ENCODE assay signal across 8 cellular contexts in genomic region chr17:1713878-1714487, GRCh38. TPM values are rescaled to one million over a fixed set of nuclear protein-coding genes. Genes with fewer than 3 reads are reported as not detected.
DNase-seq lines count a peak whose midpoint lies in the region; ATAC-seq, FAIRE-seq and TF ChIP-seq lines count a peak whose summit lies in the region.

No MANE protein-coding gene starts in this region.

- H3K36me3 ChIP-seq in adrenal gland (replicated peaks in 1 of 2) (peaks cover 0 to 27% of the 10 kb centered on the region in 2 donors), keratinocyte (ENCODE audit: control insufficient read depth in 2 of 2, extremely low read depth in 1 of 2, insufficient read depth in 2 of 2, low read length in 2 of 2) (peaks cover 22 to 25% of the 10 kb centered on the region in 2 experiments)

- H3K9ac ChIP-seq in keratinocyte (ENCODE audit: control insufficient read depth, extremely low read depth, insufficient read depth, low read length) = peak overlapping the region; percentile 86

- H3K4me3 ChIP-seq in adrenal gland = peak overlapping the region in 3 of 4 donors; percentile 5 to 100 (median 100)
- H3K4me3 ChIP-seq in keratinocyte (ENCODE audit: control insufficient read depth in 2 of 3, extremely low read depth in 1 of 3, insufficient read depth in 2 of 3, low read depth in 1 of 3, low read length in 3 of 3) = peak overlapping the region; percentile 79 to 96 (median 81)

- no peaks in the 10 kb centered on the region for H3K27me3 ChIP-seq in adrenal gland
- H3K27me3 ChIP-seq in keratinocyte (ENCODE audit: control insufficient read depth, extremely low read depth, insufficient read depth, low read length) = no peaks in the 10 kb centered on the region

- DNase-seq in ELR (ENCODE audit: low read depth) (peak; percentile 71), M059J (ENCODE audit: low read depth) (peak; percentile 9), adrenal gland (peak in 5 of 7 donors; percentile 46 to 81 (median 66)), keratinocyte (ENCODE audit: low read depth, low spot score) (no peak), substantia nigra (lab: John Stamatoyannopoulos, UW) (no peak), superior temporal gyrus (ENCODE audit: extremely low spot score) (no peak)
- no peak for DNase-seq in stimulated activated CD4-positive, alpha-beta T cell treated with anti-CD3 and anti-CD28 coated beads, Interleukin-4, amount 100 ng/mL, for 4 hours

- no peak for TF ChIP-seq POLR2A in adrenal gland (IDR thresholded peaks at IDR 0.05)

- 4 to 12% (median 6%) methylated on average over 9 to 11 of the region's 11 CpGs for WGBS in adrenal gland, 4 donors

- H3K9me3 ChIP-seq in adrenal gland (replicated peaks in 1 of 3) (no peaks in the 10 kb centered on the region), keratinocyte (ENCODE audit: control insufficient read depth, low read depth, low read length) (no peaks in the 10 kb centered on the region)

- intact Hi-C loops in adrenal gland (cut with DNase I) = loop anchor here in 1 of 2 donors (5.0 kb wide), 1 partner anchor 37 kb away; no protein-coding TSS in a partner anchor

- H3K4me2 ChIP-seq in keratinocyte (ENCODE audit: control insufficient read depth, extremely low read depth, insufficient read depth, low read depth, low read length) = peak overlapping the region; percentile 85

- H2AFZ ChIP-seq in keratinocyte (ENCODE audit: control insufficient read depth, low read length) = no peak overlapping the region

- H3K79me2 ChIP-seq in keratinocyte (ENCODE audit: control insufficient read depth, insufficient read depth, low read length) = peaks cover 36% of the 10 kb centered on the region

- ATAC-seq in GM19395 (IDR thresholded peaks at IDR 0.05; ENCODE audit: unreplicated experiment) = no peak

- TF ChIP-seq CTCF in adrenal gland (IDR thresholded peaks at IDR 0.05) (peak in 5 of 6 experiments; percentile 33 to 53 (median 41)), keratinocyte (optimal IDR thresholded peaks at IDR 0.05 in 1 of 3, IDR thresholded peaks at IDR 0.05 in 1 of 3, conservative IDR thresholded peaks at IDR 0.05 in 1 of 3; ENCODE audit: extremely low read depth in 1 of 3, insufficient read depth in 2 of 3, low read length in 3 of 3) (peak; percentile 54 to 74 (median 72))

- no peaks in the 10 kb centered on the region for H3K9me1 ChIP-seq in keratinocyte (ENCODE audit: control insufficient read depth, extremely low read depth, insufficient read depth, low read length)

- H3K4me1 ChIP-seq in adrenal gland (replicated peaks in 1 of 2) = peaks cover 28 to 51% of the 10 kb centered on the region in 2 donors
- peaks cover 38% of the 10 kb centered on the region for H3K4me1 ChIP-seq in keratinocyte (ENCODE audit: control insufficient read depth, extremely low read depth, insufficient read depth, low read length)

- H3K27ac ChIP-seq in adrenal gland = peak overlapping the region; percentile 95 to 100 (median 100)
- H3K27ac ChIP-seq in keratinocyte (ENCODE audit: control insufficient read depth, insufficient read depth, low read length) = peak overlapping the region; percentile 86
- H3K27ac ChIP-seq in substantia nigra (ENCODE audit: low read depth, low read length, poor library complexity, severe bottlenecking) = peak overlapping the region; percentile 89

- dilution Hi-C loops in keratinocyte (cut with MboI; ENCODE audit: extremely low pct_ligation_motif_present, low sequenced_read_pairs) = no loop called here

- H4K20me1 ChIP-seq in keratinocyte (ENCODE audit: control insufficient read depth, extremely low read depth, insufficient read depth, low read length) = peaks cover 32% of the 10 kb centered on the region

- no peak for FAIRE-seq in keratinocyte (lab: Jason Lieb, UNC)

RNA-seq across cellular contexts. Expression of gene TLCD2, which starts 3.8 kb away (rescaled TPM):
- total RNA-seq in M059J (2014; rRNA removed; shearing (Covaris generic)) = 0.02 and 0.32 TPM in 2 replicates
- 10 to 100 TPM in 5 of 8 donors, 1 to 10 TPM in 3; 6.8 to 48.7 (median 11.4) TPM for total RNA-seq in adrenal gland
- polyA plus RNA-seq in adrenal gland (10 to 100 TPM in 1 of 3 donors, 1 to 10 TPM in 2; 4.3 to 58.8 (median 7.2) TPM), keratinocyte (0.75 to 1.1 TPM (median 0.76 TPM) in 3 replicates)
- polyA plus RNA-seq in keratinocyte (2011; ENCODE audit: low read depth) = 10.0 TPM
- 1.00 and 1.1 TPM in 2 replicates for polyA plus RNA-seq in keratinocyte (2011; cell fraction: cytosol; rRNA removed)
- polyA plus RNA-seq in keratinocyte (2011; cell fraction: nucleus; rRNA removed) = 2.1 and 2.6 TPM in 2 replicates
- 1.3 and 3.5 TPM in 2 replicates for polyA plus RNA-seq in keratinocyte (2012; ENCODE audit: low replicate concordance)
- polyA minus RNA-seq in keratinocyte = 0.48 to 2.2 TPM (median 0.95 TPM) in 3 replicates
- polyA minus RNA-seq in keratinocyte (2011; cell fraction: cytosol; rRNA and poly(A)+ RNA removed) = 1.3 TPM
- 0.84 and 2.0 TPM in 2 replicates for polyA minus RNA-seq in keratinocyte (2011; cell fraction: nucleus; rRNA and poly(A)+ RNA removed)

RNA-seq across cellular contexts. Expression of gene WDR81, which starts 10.5 kb away (rescaled TPM):
- total RNA-seq in M059J (2014; rRNA removed; shearing (Covaris generic)) = 4.0 and 9.5 TPM in 2 replicates
- 10 to 100 TPM; 28.0 to 88.8 (median 44.6) TPM for total RNA-seq in adrenal gland
- 10 to 100 TPM in 2 of 3 donors, 1 to 10 TPM in 1; 4.9 to 52.3 (median 20.2) TPM for polyA plus RNA-seq in adrenal gland
- polyA plus RNA-seq in keratinocyte = 4.2 to 9.5 TPM (median 7.3 TPM) in 3 replicates
- polyA plus RNA-seq in keratinocyte (2011; ENCODE audit: low read depth) = 3.9 TPM
- polyA plus RNA-seq in keratinocyte (2011; cell fraction: cytosol; rRNA removed) = 2.9 and 6.2 TPM in 2 replicates
- polyA plus RNA-seq in keratinocyte (2011; cell fraction: nucleus; rRNA removed) = 21.5 and 27.0 TPM in 2 replicates
- polyA plus RNA-seq in keratinocyte (2012; ENCODE audit: low replicate concordance) = 8.9 and 15.4 TPM in 2 replicates
- 7.7 to 21.7 TPM (median 11.9 TPM) in 3 replicates for polyA minus RNA-seq in keratinocyte
- polyA minus RNA-seq in keratinocyte (2011; cell fraction: cytosol; rRNA and poly(A)+ RNA removed) = 19.6 TPM
- 30.9 and 37.2 TPM in 2 replicates for polyA minus RNA-seq in keratinocyte (2011; cell fraction: nucleus; rRNA and poly(A)+ RNA removed)

RNA-seq across cellular contexts. Expression of gene SERPINF2, which starts 28.7 kb away (rescaled TPM):
- 0.05 TPM in 1 of 2 replicates, not detected in the other for total RNA-seq in M059J (2014; rRNA removed; shearing (Covaris generic))
- 1 to 10 TPM; 1.3 to 3.7 (median 2.4) TPM for total RNA-seq in adrenal gland
- polyA plus RNA-seq in adrenal gland (1 to 10 TPM in 2 of 3 donors, under 1 TPM in 1; 0.59 to 6.4 (median 5.2) TPM), keratinocyte (0.93 to 1.5 TPM (median 0.96 TPM) in 3 replicates)
- polyA plus RNA-seq in keratinocyte (2011; ENCODE audit: low read depth) = not detected
- polyA plus RNA-seq in keratinocyte (2011; cell fraction: cytosol; rRNA removed) = 0.50 and 1.1 TPM in 2 replicates
- polyA plus RNA-seq in keratinocyte (2011; cell fraction: nucleus; rRNA removed) = 1.3 and 2.0 TPM in 2 replicates
- polyA plus RNA-seq in keratinocyte (2012; ENCODE audit: low replicate concordance) = 0.66 and 1.7 TPM in 2 replicates
- 0.45 to 1.0 TPM (median 0.46 TPM) in 3 replicates for polyA minus RNA-seq in keratinocyte
- 2.3 TPM for polyA minus RNA-seq in keratinocyte (2011; cell fraction: cytosol; rRNA and poly(A)+ RNA removed)
- polyA minus RNA-seq in keratinocyte (2011; cell fraction: nucleus; rRNA and poly(A)+ RNA removed) = 0.95 and 1.0 TPM in 2 replicates

RNA-seq across cellular contexts. Expression of gene PRPF8, which starts 29.3 kb away (rescaled TPM):
- total RNA-seq in M059J (2014; rRNA removed; shearing (Covaris generic)) = 52.3 and 92.8 TPM in 2 replicates
- 100 to 1,000 TPM; 179 to 748 (median 254) TPM for total RNA-seq in adrenal gland
- polyA plus RNA-seq in adrenal gland = 100 to 1,000 TPM; 107 to 439 (median 155) TPM
- polyA plus RNA-seq in keratinocyte = 60.1 to 118 TPM (median 97.5 TPM) in 3 replicates
- 187 TPM for polyA plus RNA-seq in keratinocyte (2011; ENCODE audit: low read depth)
- 56.1 and 61.6 TPM in 2 replicates for polyA plus RNA-seq in keratinocyte (2011; cell fraction: cytosol; rRNA removed)
- 224 and 245 TPM in 2 replicates for polyA plus RNA-seq in keratinocyte (2011; cell fraction: nucleus; rRNA removed)
- polyA plus RNA-seq in keratinocyte (2012; ENCODE audit: low replicate concordance) = 77.2 and 133 TPM in 2 replicates
- polyA minus RNA-seq in keratinocyte = 166 to 590 TPM (median 337 TPM) in 3 replicates
- polyA minus RNA-seq in keratinocyte (2011; cell fraction: cytosol; rRNA and poly(A)+ RNA removed) = 153 TPM
- polyA minus RNA-seq in keratinocyte (2011; cell fraction: nucleus; rRNA and poly(A)+ RNA removed) = 210 and 327 TPM in 2 replicates

RNA-seq across cellular contexts. Expression of gene SERPINF1, which starts 47.9 kb away (rescaled TPM):
- total RNA-seq in M059J (2014; rRNA removed; shearing (Covaris generic)) = not detected in 2 replicates
- 100 to 1,000 TPM in 5 of 8 donors, 10 to 100 TPM in 3; 72.8 to 290 (median 120) TPM for total RNA-seq in adrenal gland
- polyA plus RNA-seq in adrenal gland (100 to 1,000 TPM in 2 of 3 donors, 10 to 100 TPM in 1; 70.4 to 310 (median 121) TPM), keratinocyte (17.3 to 29.8 TPM (median 23.2 TPM) in 3 replicates)
- 7.0 TPM for polyA plus RNA-seq in keratinocyte (2011; ENCODE audit: low read depth)
- 7.6 and 12.1 TPM in 2 replicates for polyA plus RNA-seq in keratinocyte (2011; cell fraction: cytosol; rRNA removed)
- 74.3 and 95.0 TPM in 2 replicates for polyA plus RNA-seq in keratinocyte (2011; cell fraction: nucleus; rRNA removed)
- polyA plus RNA-seq in keratinocyte (2012; ENCODE audit: low replicate concordance) = 7.5 and 8.7 TPM in 2 replicates
- polyA minus RNA-seq in keratinocyte = 9.5 to 29.1 TPM (median 15.6 TPM) in 3 replicates
- 11.1 TPM for polyA minus RNA-seq in keratinocyte (2011; cell fraction: cytosol; rRNA and poly(A)+ RNA removed)
- polyA minus RNA-seq in keratinocyte (2011; cell fraction: nucleus; rRNA and poly(A)+ RNA removed) = 6.6 and 10.3 TPM in 2 replicates

Comparison
In these comparisons a context has a peak if more than half of its experiments do, and no peak if none do; other contexts are left out.
1. DNase-seq: peak in ELR (single experiment), M059J (single experiment) and adrenal gland (5 of 7); none in keratinocyte (single experiment), substantia nigra (0 of 49), stimulated activated CD4-positive, alpha-beta T cell treated with anti-CD3 and anti-CD28 coated beads, Interleukin-4, amount 100 ng/mL, for 4 hours (0 of 2) and superior temporal gyrus (single experiment).
2. Peak in every context shown above with its lines, with median percentiles within 50 percentile points of each other: H3K27ac ChIP-seq.